19 cellular contexts compared by ENCODE assay signal in the genomic region with DNA sequence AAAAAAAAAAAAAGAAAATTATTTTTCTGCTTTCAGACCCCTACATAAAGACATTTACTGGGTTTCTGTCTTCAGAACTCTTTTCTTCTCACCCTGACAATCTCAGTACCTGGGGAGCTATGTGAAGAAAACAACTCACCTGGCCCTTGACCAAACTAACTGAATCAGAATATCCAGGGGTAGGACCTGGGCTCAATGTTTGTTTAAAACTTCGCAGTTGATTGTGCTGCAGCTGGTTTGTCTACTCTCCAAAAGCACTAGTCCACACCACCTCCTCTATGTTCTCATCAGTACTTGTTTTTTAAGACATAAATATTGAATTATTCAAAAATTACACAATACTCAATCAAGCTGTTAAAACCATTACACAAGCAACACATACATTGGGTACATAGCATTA. TPM values are rescaled to one million over a fixed set of nuclear protein-coding genes. Genes with fewer than 3 reads are reported as not detected.
"Had no signal": no experiment of that assay in that cellular context is flagged by ENCODE, and none has a peak within 500 bp of the region (broad histone marks: within the 10 kb centered on the region; RNA-seq: fewer than 3 reads in every experiment).

No MANE protein-coding gene starts in this region.

- H3K27me3 ChIP-seq: sigmoid colon, uterus had no signal

- H3K36me3 ChIP-seq: esophagus squamous epithelium, gastroesophageal sphincter, left lung, lower lobe of right lung, sigmoid colon, upper lobe of left lung, uterus had no signal

- DNase-seq: cerebellar nuclear complex; effector memory CD8-positive, alpha-beta T cell; esophagus squamous epithelium; foreskin fibroblast; hippocampal formation; left lung; lower lobe of right lung; posterior cingulate gyrus; sigmoid colon; stimulated activated naive CD4-positive, alpha-beta T cell treated with Interleukin-2 at 50 U/mL for 16 hours; upper lobe of left lung; uterus had no signal

- H3K4me3 ChIP-seq: esophagus squamous epithelium, gastroesophageal sphincter, left lung, lower lobe of right lung, sigmoid colon, skin epidermis, upper lobe of left lung, uterus had no signal

- ATAC-seq: effector memory CD8-positive, alpha-beta T cell; gastroesophageal sphincter; left lung; lower lobe of right lung had no signal

- H3K9me3 ChIP-seq: esophagus squamous epithelium, gastroesophageal sphincter, left lung, lower lobe of right lung, sigmoid colon, upper lobe of left lung, uterus had no signal

- H3K27ac ChIP-seq: epithelial cell of prostate, esophagus squamous epithelium, gastroesophageal sphincter, left lung, lower lobe of right lung, sigmoid colon, skin epidermis, upper lobe of left lung, uterus had no signal

- H3K9me3 Mint-ChIP-seq: dendritic cell treated with granulocyte-macrophage colony-stimulating factor and Interleukin-4, amounts not matched to agents 40 ng/mL and 50 ng/mL, for 4 days; effector memory CD8-positive, alpha-beta T cell; memory B cell; mesothelial cell of epicardium had no signal

- H3K36me3 Mint-ChIP-seq: memory B cell, mesothelial cell of epicardium had no signal

- H3K27ac Mint-ChIP-seq: dendritic cell treated with granulocyte-macrophage colony-stimulating factor and Interleukin-4, amounts not matched to agents 40 ng/mL and 50 ng/mL, for 4 days; memory B cell; mesothelial cell of epicardium had no signal

- H3K4me3 Mint-ChIP-seq: dendritic cell treated with granulocyte-macrophage colony-stimulating factor and Interleukin-4, amounts not matched to agents 40 ng/mL and 50 ng/mL, for 4 days; effector memory CD8-positive, alpha-beta T cell; memory B cell; mesothelial cell of epicardium had no signal

RNA-seq across cellular contexts. Expression of gene NLRP10, which starts 56.7 kb away (rescaled TPM):
- total RNA-seq: esophagus squamous epithelium, gastroesophageal sphincter, left lung, lower lobe of right lung, mesothelial cell of epicardium, sigmoid colon, upper lobe of left lung, uterus had no signal
- polyA plus RNA-seq: neural cell, sigmoid colon had no signal
